In genomic region chr5:122942164-122942914, GRCh38 we compare ENCODE assay signal across 12 cellular contexts.
DNase-seq lines count a peak whose midpoint lies in the region; ATAC-seq and TF ChIP-seq lines count a peak whose summit lies in the region.
"Had no signal": no experiment of that assay in that cellular context is flagged by ENCODE, and none has a peak within 500 bp of the region (broad histone marks: within the 10 kb centered on the region; RNA-seq: fewer than 3 reads in every experiment).

No MANE protein-coding gene starts in this region.

- H3K9me3 ChIP-seq in osteoblast (ENCODE audit: low read depth, low read length) (no peaks in the 10 kb centered on the region), prostate gland (no peaks in the 10 kb centered on the region)

- peak; percentile 38 for DNase-seq in DMS153 (lab: John Stamatoyannopoulos, UW)
- no peak for DNase-seq in DMS153 treated with DMSO at 0.1 percent for 48 hours (lab: John Stamatoyannopoulos, UW; ENCODE audit: unreplicated experiment)
- peak; percentile 6 for DNase-seq in endothelial cell (ENCODE audit: low spot score)
- no peak for DNase-seq in osteoblast (ENCODE audit: insufficient read length, low spot score, missing footprints)
- no peak for DNase-seq in prostate gland (ENCODE audit: low spot score)
- no peak for DNase-seq in DMS 273 treated with DMSO at 0.1 percent for 48 hours (lab: John Stamatoyannopoulos, UW)
- DNase-seq: aorta had no signal

- no peaks in the 10 kb centered on the region for H3K36me3 ChIP-seq in osteoblast (ENCODE audit: insufficient read depth, low read length)
- H3K36me3 ChIP-seq in prostate gland: no peaks in the 10 kb centered on the region
- H3K36me3 ChIP-seq: neural progenitor cell had no signal

- no peaks in the 10 kb centered on the region for H3K27me3 ChIP-seq in osteoblast (ENCODE audit: insufficient read depth, low read length)
- no peaks in the 10 kb centered on the region for H3K27me3 ChIP-seq in prostate gland (replicated peaks; ENCODE audit: insufficient read depth)
- H3K27me3 ChIP-seq: neural progenitor cell had no signal

- ATAC-seq in stimulated activated memory B cell treated with anti-CD40 and anti-IgM and Interleukin-4, amounts not matched to agents 10 μg/mL and 1 μg/mL and 100 μg/mL, for 72 hours: no peak

- no peak for TF ChIP-seq POLR2A in prostate gland (IDR thresholded peaks at IDR 0.05)

- no peak overlapping the region for H3K4me3 Mint-ChIP-seq in endothelial cell (ENCODE audit: unreplicated experiment)
- no peak overlapping the region for H3K4me3 Mint-ChIP-seq in stimulated activated memory B cell treated with anti-CD40 and anti-IgM and Interleukin-4, amounts not matched to agents 10 μg/mL and 1 μg/mL and 100 μg/mL, for 72 hours
- H3K4me3 Mint-ChIP-seq: neural progenitor cell; T-helper 1 cell treated with Interleukin-12 subunit alpha and Interleukin-12 subunit beta and Interleukin-4 antibody, amounts not matched to agents 30 μg/mL and 1 μg/mL, for 36 hours had no signal

- H3K27ac ChIP-seq in osteoblast (ENCODE audit: low read depth, low read length): no peak overlapping the region
- no peak overlapping the region for H3K27ac ChIP-seq in prostate gland
- H3K27ac ChIP-seq: 22Rv1, neural progenitor cell had no signal

- H3K9me3 Mint-ChIP-seq in endothelial cell (ENCODE audit: unreplicated experiment): no peaks in the 10 kb centered on the region
- H3K9me3 Mint-ChIP-seq in stimulated activated memory B cell treated with anti-CD40 and anti-IgM and Interleukin-4, amounts not matched to agents 10 μg/mL and 1 μg/mL and 100 μg/mL, for 72 hours: no peaks in the 10 kb centered on the region
- H3K9me3 Mint-ChIP-seq: T-helper 1 cell treated with Interleukin-12 subunit alpha and Interleukin-12 subunit beta and Interleukin-4 antibody, amounts not matched to agents 30 μg/mL and 1 μg/mL, for 36 hours had no signal

- H3K4me1 Mint-ChIP-seq in endothelial cell (ENCODE audit: unreplicated experiment): peaks cover 19% of the 10 kb centered on the region
- H3K4me1 Mint-ChIP-seq in stimulated activated memory B cell treated with anti-CD40 and anti-IgM and Interleukin-4, amounts not matched to agents 10 μg/mL and 1 μg/mL and 100 μg/mL, for 72 hours: peaks cover 8% of the 10 kb centered on the region

- H2AFZ ChIP-seq in osteoblast (ENCODE audit: low read length): no peak overlapping the region

- H3K4me1 ChIP-seq in osteoblast (ENCODE audit: insufficient read depth, low read length) (no peaks in the 10 kb centered on the region), prostate gland (replicated peaks) (no peaks in the 10 kb centered on the region)

- H3K27ac Mint-ChIP-seq in endothelial cell (ENCODE audit: unreplicated experiment): no peak overlapping the region
- no peak overlapping the region for H3K27ac Mint-ChIP-seq in stimulated activated memory B cell treated with anti-CD40 and anti-IgM and Interleukin-4, amounts not matched to agents 10 μg/mL and 1 μg/mL and 100 μg/mL, for 72 hours
- H3K27ac Mint-ChIP-seq: neural progenitor cell; T-helper 1 cell treated with Interleukin-12 subunit alpha and Interleukin-12 subunit beta and Interleukin-4 antibody, amounts not matched to agents 30 μg/mL and 1 μg/mL, for 36 hours had no signal

- H3K4me3 ChIP-seq in osteoblast (ENCODE audit: insufficient read depth, low read length) (no peak overlapping the region), prostate gland (no peak overlapping the region)
- H3K4me3 ChIP-seq: neural progenitor cell had no signal

- H3K36me3 Mint-ChIP-seq in endothelial cell (ENCODE audit: low read depth, unreplicated experiment): no peaks in the 10 kb centered on the region
- H3K36me3 Mint-ChIP-seq in stimulated activated memory B cell treated with anti-CD40 and anti-IgM and Interleukin-4, amounts not matched to agents 10 μg/mL and 1 μg/mL and 100 μg/mL, for 72 hours: peaks cover 16% of the 10 kb centered on the region

- TF ChIP-seq CTCF in endothelial cell (IDR thresholded peaks at IDR 0.05; ENCODE audit: unreplicated experiment): no peak
- TF ChIP-seq CTCF in osteoblast (IDR thresholded peaks at IDR 0.05; ENCODE audit: extremely low read depth, low read depth, low read length): no peak
- no peak for TF ChIP-seq CTCF in prostate gland (IDR thresholded peaks at IDR 0.05)

- peaks cover 3% of the 10 kb centered on the region for H4K20me1 ChIP-seq in osteoblast (ENCODE audit: insufficient read depth, low read length)

- H3K79me2 ChIP-seq in osteoblast (ENCODE audit: insufficient read depth, low read length): no peaks in the 10 kb centered on the region

- H3K4me2 ChIP-seq in osteoblast (ENCODE audit: insufficient read depth, low read length): peak overlapping the region; percentile 17

- no peaks in the 10 kb centered on the region for H3K27me3 Mint-ChIP-seq in endothelial cell (ENCODE audit: unreplicated experiment)
- no peaks in the 10 kb centered on the region for H3K27me3 Mint-ChIP-seq in stimulated activated memory B cell treated with anti-CD40 and anti-IgM and Interleukin-4, amounts not matched to agents 10 μg/mL and 1 μg/mL and 100 μg/mL, for 72 hours

- WGBS in prostate gland: 28% methylated on average over 8 of the region's 8 CpGs

- intact Hi-C loops in prostate gland (cut with DNase I): no loop called here

TF ChIP-seq in PFSK-1, 5 proteins besides CTCF, POLR2A, EP300 and RAD21:
- TF ChIP-seq SIN3A (IDR thresholded peaks at IDR 0.05; ENCODE audit: borderline replicate concordance, insufficient read depth, low read length) (peak; percentile 52; the same call in 1 of the 2 replicates), TAF1 (IDR thresholded peaks at IDR 0.05; ENCODE audit: borderline replicate concordance, insufficient read depth, low read length) (no peak), FOXP2 (optimal IDR thresholded peaks at IDR 0.05; ENCODE audit: borderline replicate concordance, extremely low read depth, extremely low read length, insufficient read depth) (peak; percentile 72)
TF ChIP-seq in PFSK-1: peak in this region for 2.

Comparison
In these comparisons a context has a peak if more than half of its experiments do, and no peak if none do; other contexts are left out.
1. DNase-seq: peak in DMS153 (single experiment) and endothelial cell (single experiment); none in DMS153 treated with DMSO at 0.1 percent for 48 hours (single experiment), osteoblast (single experiment), prostate gland (single experiment) and DMS 273 treated with DMSO at 0.1 percent for 48 hours (single experiment).